ENCODE assay signal across 1 cellular context in genomic region chr14:92316937-92317336, GRCh38.
TF ChIP-seq lines count a peak whose summit lies in the region.

No MANE protein-coding gene starts in this region.

TF ChIP-seq in IMR-90, 13 proteins besides CTCF, POLR2A, EP300 and RAD21 (continued from another document):
- TF ChIP-seq USF2 (IDR thresholded peaks at IDR 0.05; ENCODE audit: low read depth, low read length) = no peak
- TF ChIP-seq ELK1 (IDR thresholded peaks at IDR 0.05; ENCODE audit: borderline replicate concordance, low read depth, low read length) = no peak
- no peak for TF ChIP-seq SMC3 (IDR thresholded peaks at IDR 0.05; ENCODE audit: low read depth, low read length)
- TF ChIP-seq MAZ (IDR thresholded peaks at IDR 0.05; ENCODE audit: borderline replicate concordance, low read depth, low read length) = no peak
